Comparison of ENCODE assay signal across 8 cellular contexts in genomic region chr6:24205020-24205492, GRCh38.
DNase-seq lines count a peak whose midpoint lies in the region; ATAC-seq and TF ChIP-seq lines count a peak whose summit lies in the region.

No MANE protein-coding gene starts in this region.

- H3K4me2 ChIP-seq in parathyroid adenoma (ENCODE audit: low read length), result no peak overlapping the region

- DNase-seq in BE2C (peak; percentile 29), RKO (ENCODE audit: low spot score) (peak; percentile 62), esophagus muscularis mucosa (ENCODE audit: extremely low spot score) (no peak), activated gamma-delta T cell treated with Interleukin-2 at 50 U/mL for 16 hours (no peak)

- no peaks in the 10 kb centered on the region for H3K27me3 ChIP-seq in BE2C
- H3K27me3 ChIP-seq in esophagus muscularis mucosa, result no peaks in the 10 kb centered on the region
- no peaks in the 10 kb centered on the region for H3K27me3 ChIP-seq in parathyroid adenoma (ENCODE audit: control insufficient read depth, insufficient read depth, low read length)

- H3K9me3 ChIP-seq in BE2C, result no peaks in the 10 kb centered on the region
- H3K9me3 ChIP-seq in esophagus muscularis mucosa, result no peaks in the 10 kb centered on the region
- H3K9me3 ChIP-seq in parathyroid adenoma (ENCODE audit: control insufficient read depth, low read length), result no peaks in the 10 kb centered on the region

- no peak overlapping the region for H3K9ac ChIP-seq in parathyroid adenoma

- no peak overlapping the region for H3K27ac ChIP-seq in esophagus muscularis mucosa (replicated peaks in 1 of 4)
- no peak overlapping the region for H3K27ac ChIP-seq in parathyroid adenoma

- no peak for TF ChIP-seq EP300 in esophagus muscularis mucosa (IDR thresholded peaks at IDR 0.05)

- TF ChIP-seq POLR2A in esophagus muscularis mucosa (IDR thresholded peaks at IDR 0.05; ENCODE audit: low read depth), result no peak

- H3K4me1 ChIP-seq in BE2C (no peaks in the 10 kb centered on the region), esophagus muscularis mucosa (peaks cover 0 to 26% (median 22%) of the 10 kb centered on the region in 4 donors), parathyroid adenoma (no peaks in the 10 kb centered on the region)

- ATAC-seq in GM18498 (IDR thresholded peaks at IDR 0.05; ENCODE audit: unreplicated experiment) (peak; percentile 65), GM21360 (IDR thresholded peaks at IDR 0.05; ENCODE audit: unreplicated experiment) (no peak)

- H2AFZ ChIP-seq in parathyroid adenoma, result no peak overlapping the region

- H3K79me2 ChIP-seq in parathyroid adenoma, result no peaks in the 10 kb centered on the region

- intact Hi-C loops in esophagus muscularis mucosa (cut with DNase I), result no loop called here

- peak; percentile 56 for TF ChIP-seq CTCF in BE2C (IDR thresholded peaks at IDR 0.05; ENCODE audit: low read depth, low read length)
- TF ChIP-seq CTCF in LNCAP (IDR thresholded peaks at IDR 0.05), result peak; percentile 58
- peak; percentile 63 to 69 (median 65) for TF ChIP-seq CTCF in esophagus muscularis mucosa (IDR thresholded peaks at IDR 0.05)
- TF ChIP-seq CTCF in parathyroid adenoma (IDR thresholded peaks at IDR 0.05), result peak; percentile 64

- H3K36me3 ChIP-seq in BE2C (no peaks in the 10 kb centered on the region), esophagus muscularis mucosa (no peaks in the 10 kb centered on the region), parathyroid adenoma (ENCODE audit: control insufficient read depth, insufficient read depth, low read length) (no peaks in the 10 kb centered on the region)

- no peak overlapping the region for H3K4me3 ChIP-seq in BE2C (ENCODE audit: low read depth, low read length)
- H3K4me3 ChIP-seq in esophagus muscularis mucosa, result no peak overlapping the region
- no peak overlapping the region for H3K4me3 ChIP-seq in parathyroid adenoma (ENCODE audit: low read depth, low read length)

- 12% methylated on average over 4 of the region's 4 CpGs for WGBS in esophagus muscularis mucosa

Comparison
In these comparisons a context has a peak if more than half of its experiments do, and no peak if none do; other contexts are left out.
1. DNase-seq: peak in BE2C (single experiment) and RKO (single experiment); none in esophagus muscularis mucosa (single experiment) and activated gamma-delta T cell treated with Interleukin-2 at 50 U/mL for 16 hours (single experiment).
2. Peak in every context shown above with its lines, with median percentiles within 50 percentile points of each other: CTCF ChIP-seq.